Comparison of ENCODE assay signal across 8 cellular contexts in genomic region chr10:102113956-102114857, GRCh38. TPM values are rescaled to one million over a fixed set of nuclear protein-coding genes. Genes with fewer than 3 reads are reported as not detected.
DNase-seq lines count a peak whose midpoint lies in the region; ATAC-seq and TF ChIP-seq lines count a peak whose summit lies in the region.

No MANE protein-coding gene starts in this region.

- no peaks in the 10 kb centered on the region for H3K27me3 Mint-ChIP-seq in activated T-cell treated with anti-CD3 and anti-CD28 coated beads, Interleukin-2, amount 50 U/mL, for 24 hours

- H3K4me1 Mint-ChIP-seq in activated T-cell treated with anti-CD3 and anti-CD28 coated beads, Interleukin-2, amount 50 U/mL, for 24 hours (ENCODE audit: low read depth): peaks cover 57% of the 10 kb centered on the region

- no peaks in the 10 kb centered on the region for H3K27me3 ChIP-seq in prostate gland (replicated peaks; ENCODE audit: insufficient read depth)

- no peaks in the 10 kb centered on the region for H3K9me3 ChIP-seq in prostate gland

- peak; percentile 30 for DNase-seq in stimulated activated CD4-positive, alpha-beta T cell treated with anti-CD3 and anti-CD28 coated beads, Interleukin-15, amount 100 ng/mL, for 24 hours
- no peak for DNase-seq in stimulated activated CD4-positive, alpha-beta T cell treated with anti-CD3 and anti-CD28 coated beads, Interleukin-4, amount 100 ng/mL, for 24 hours
- no peak for DNase-seq in activated T-cell treated with anti-CD3 and anti-CD28 coated beads, Interleukin-2, amount 50 U/mL, for 24 hours
- peak; percentile 50 for DNase-seq in Right ventricle myocardium superior
- DNase-seq in prostate gland (ENCODE audit: low spot score): no peak
- DNase-seq in NCI-H2107 treated with DMSO at 0.1 percent for 48 hours (lab: John Stamatoyannopoulos, UW; ENCODE audit: unreplicated experiment): no peak

- WGBS in prostate gland: under 1% methylated on average over 42 of the region's 45 CpGs

- H3K9me3 Mint-ChIP-seq in activated T-cell treated with anti-CD3 and anti-CD28 coated beads, Interleukin-2, amount 50 U/mL, for 24 hours: no peaks in the 10 kb centered on the region

- no peak for TF ChIP-seq POLR2A in prostate gland (IDR thresholded peaks at IDR 0.05)

- peaks cover 0 to 21% of the 10 kb centered on the region in 2 donors for H3K36me3 ChIP-seq in prostate gland

- H3K27ac ChIP-seq in prostate gland: peak overlapping the region; percentile 89 to 92

- H3K4me3 ChIP-seq in prostate gland: peak overlapping the region; percentile 72 to 79

- H3K27ac Mint-ChIP-seq in activated T-cell treated with anti-CD3 and anti-CD28 coated beads, Interleukin-2, amount 50 U/mL, for 24 hours: peak overlapping the region; percentile 98

- peak overlapping the region; percentile 82 for H3K4me3 Mint-ChIP-seq in activated T-cell treated with anti-CD3 and anti-CD28 coated beads, Interleukin-2, amount 50 U/mL, for 24 hours

- H3K4me1 ChIP-seq in prostate gland (replicated peaks): peaks cover 40% of the 10 kb centered on the region

- peak; percentile 3 for ATAC-seq in HG03442 (IDR thresholded peaks at IDR 0.05; ENCODE audit: unreplicated experiment)
- ATAC-seq in Right ventricle myocardium superior (ENCODE audit: poor library complexity): peak; percentile 2
- ATAC-seq in GM18870 (IDR thresholded peaks at IDR 0.05; ENCODE audit: unreplicated experiment): no peak

- peaks cover 46% of the 10 kb centered on the region for H3K36me3 Mint-ChIP-seq in activated T-cell treated with anti-CD3 and anti-CD28 coated beads, Interleukin-2, amount 50 U/mL, for 24 hours (ENCODE audit: low read depth)

- TF ChIP-seq CTCF in prostate gland (IDR thresholded peaks at IDR 0.05): peak in 1 of 4 experiments; percentile 6

- intact Hi-C loops in Right ventricle myocardium superior (cut with DNase I) (no loop called here), prostate gland (cut with DNase I) (loop anchor here (5.0 kb wide), 1 partner anchor 47 kb away; the partner anchor contains the start of gene HPS6)

RNA-seq across cellular contexts. Expression of gene LDB1, which starts 6.0 kb away (rescaled TPM):
- total RNA-seq in Right ventricle myocardium superior (56.2 TPM), prostate gland (10 to 100 TPM; 55.0 to 91.5 TPM)

RNA-seq across cellular contexts. Expression of gene PPRC1, which starts 18.6 kb away (rescaled TPM):
- total RNA-seq in Right ventricle myocardium superior (10.5 TPM), prostate gland (10 to 100 TPM; 19.8 to 24.4 TPM)

RNA-seq across cellular contexts. Expression of gene NOLC1, which starts 38.0 kb away (rescaled TPM):
- total RNA-seq in Right ventricle myocardium superior: 22.8 TPM
- 10 to 100 TPM; 50.3 to 67.9 TPM for total RNA-seq in prostate gland

RNA-seq across cellular contexts. Expression of gene HPS6, which starts 49.1 kb away (rescaled TPM):
- total RNA-seq in Right ventricle myocardium superior: 9.5 TPM
- 10 to 100 TPM; 26.1 to 35.9 TPM for total RNA-seq in prostate gland

RNA-seq across cellular contexts. Expression of gene ARMH3, which starts 58.2 kb away (rescaled TPM):
- total RNA-seq in Right ventricle myocardium superior: 55.1 TPM
- total RNA-seq in prostate gland: 10 to 100 TPM; 15.1 to 20.5 TPM

Comparison
In these comparisons a context has a peak if more than half of its experiments do, and no peak if none do; other contexts are left out.
1. DNase-seq: peak in stimulated activated CD4-positive, alpha-beta T cell treated with anti-CD3 and anti-CD28 coated beads, Interleukin-15, amount 100 ng/mL, for 24 hours (single experiment) and Right ventricle myocardium superior (single experiment); none in stimulated activated CD4-positive, alpha-beta T cell treated with anti-CD3 and anti-CD28 coated beads, Interleukin-4, amount 100 ng/mL, for 24 hours (single experiment), activated T-cell treated with anti-CD3 and anti-CD28 coated beads, Interleukin-2, amount 50 U/mL, for 24 hours (single experiment), prostate gland (single experiment) and NCI-H2107 treated with DMSO at 0.1 percent for 48 hours (single experiment).